In genomic region chr17:19369846-19370492, GRCh38 we compare ENCODE assay signal across 8 cellular contexts. TPM values are rescaled to one million over a fixed set of nuclear protein-coding genes. Genes with fewer than 3 reads are reported as not detected.
DNase-seq lines count a peak whose midpoint lies in the region; ATAC-seq and TF ChIP-seq lines count a peak whose summit lies in the region.
"Had no signal": no experiment of that assay in that cellular context is flagged by ENCODE, and none has a peak within 500 bp of the region (broad histone marks: within the 10 kb centered on the region; RNA-seq: fewer than 3 reads in every experiment).

No MANE protein-coding gene starts in this region.

- H3K4me1 Mint-ChIP-seq in activated CD4-positive, alpha-beta memory T cell treated with anti-CD3 and anti-CD28 coated beads, Interleukin-2, amount 10 ng/mL, durations not matched to agents 7 days and 5 days, result peaks cover 76% of the 10 kb centered on the region

- ATAC-seq in GM19438 (IDR thresholded peaks at IDR 0.05; ENCODE audit: low read depth, unreplicated experiment) (peak; percentile 7), GM18861 (IDR thresholded peaks at IDR 0.05; ENCODE audit: unreplicated experiment) (no peak)

- H3K9me3 ChIP-seq in HAP-1, result no peaks in the 10 kb centered on the region
- H3K9me3 ChIP-seq: thyroid gland had no signal

- no peaks in the 10 kb centered on the region for H3K4me1 ChIP-seq in HAP-1

- POLR2A ChIA-PET in activated CD4-positive, alpha-beta memory T cell treated with anti-CD3 and anti-CD28 coated beads, Interleukin-2, amount 10 ng/mL, durations not matched to agents 7 days and 5 days (lab: Charles Lee), result interaction anchor here (2.9 kb wide), 1 partner anchor 9 kb away, joined by 50 read pairs; the partner anchor contains the start of gene MAPK7
- POLR2A ChIA-PET in HEK293T (lab: Yijun Ruan, JAX), result interaction anchor here (3.8 kb wide), 1 partner anchor 8 kb away, joined by 19 read pairs; the partner anchor contains the start of gene MAPK7

- CTCF ChIA-PET in activated CD4-positive, alpha-beta memory T cell treated with anti-CD3 and anti-CD28 coated beads, Interleukin-2, amount 10 ng/mL, durations not matched to agents 7 days and 5 days (lab: Charles Lee), result interaction anchor here (0.6 to 3.0 kb wide), 6 partner anchors 8 to 624 kb away, joined by 4 to 24 read pairs (median 4); partner anchors contain the start of gene MAPK7
- CTCF ChIA-PET in HEK293T (lab: Yijun Ruan, JAX), result no interaction called here

- H3K4me3 Mint-ChIP-seq in activated CD4-positive, alpha-beta memory T cell treated with anti-CD3 and anti-CD28 coated beads, Interleukin-2, amount 10 ng/mL, durations not matched to agents 7 days and 5 days, result peak overlapping the region; percentile 74

- H3K36me3 Mint-ChIP-seq in activated CD4-positive, alpha-beta memory T cell treated with anti-CD3 and anti-CD28 coated beads, Interleukin-2, amount 10 ng/mL, durations not matched to agents 7 days and 5 days (ENCODE audit: low read depth), result peaks cover 3% of the 10 kb centered on the region

- H3K27me3 ChIP-seq in HAP-1 (ENCODE audit: low read depth), result no peaks in the 10 kb centered on the region
- H3K27me3 ChIP-seq: thyroid gland had no signal

- H3K36me3 ChIP-seq in HAP-1 (replicated peaks), result no peaks in the 10 kb centered on the region
- H3K36me3 ChIP-seq: thyroid gland had no signal

- H3K27me3 Mint-ChIP-seq in activated CD4-positive, alpha-beta memory T cell treated with anti-CD3 and anti-CD28 coated beads, Interleukin-2, amount 10 ng/mL, durations not matched to agents 7 days and 5 days, result no peaks in the 10 kb centered on the region

- peak overlapping the region; percentile 96 for H3K27ac Mint-ChIP-seq in activated CD4-positive, alpha-beta memory T cell treated with anti-CD3 and anti-CD28 coated beads, Interleukin-2, amount 10 ng/mL, durations not matched to agents 7 days and 5 days

- no peaks in the 10 kb centered on the region for H3K9me3 Mint-ChIP-seq in activated CD4-positive, alpha-beta memory T cell treated with anti-CD3 and anti-CD28 coated beads, Interleukin-2, amount 10 ng/mL, durations not matched to agents 7 days and 5 days

- DNase-seq in activated CD4-positive, alpha-beta memory T cell treated with anti-CD3 and anti-CD28 coated beads, Interleukin-2, amount 10 ng/mL, durations not matched to agents 7 days and 5 days, result peak; percentile 73
- DNase-seq in lung microvascular endothelial cell (ENCODE audit: low read depth in 2 of 2) (peak; percentile 48 to 64), HEK293T (ENCODE audit: extremely low spot score) (no peak), HAP-1 (ENCODE audit: low spot score in 2 of 2) (no peak)
- DNase-seq: activated CD4-positive, alpha-beta T cell treated with anti-CD3 and anti-CD28 coated beads, Interleukin-2, amount 50 U/mL, for 4 hours had no signal

- no peak overlapping the region for H3K4me3 ChIP-seq in HAP-1
- H3K4me3 ChIP-seq: thyroid gland had no signal

- in situ Hi-C loops in HAP-1 (cut with MboI; ENCODE audit: low sequenced_read_pairs), result no loop called here

TF ChIP-seq in HEK293T, 16 proteins besides CTCF, POLR2A, EP300 and RAD21:
- TF ChIP-seq ARNT (IDR thresholded peaks at IDR 0.05) (no peak), ELF4 (IDR thresholded peaks at IDR 0.05) (no peak), PKNOX1 (IDR thresholded peaks at IDR 0.05) (no peak), CTBP1 (IDR thresholded peaks at IDR 0.05; ENCODE audit: borderline replicate concordance) (no peak), L3MBTL2 (conservative IDR thresholded peaks at IDR 0.05) (no peak), BHLHE40 (IDR thresholded peaks at IDR 0.05; ENCODE audit: borderline replicate concordance) (no peak), ZNF384 (IDR thresholded peaks at IDR 0.05) (no peak), SP1 (IDR thresholded peaks at IDR 0.05) (no peak), FOXK2 (IDR thresholded peaks at IDR 0.05) (no peak), FOXM1 (IDR thresholded peaks at IDR 0.05; ENCODE audit: borderline replicate concordance) (no peak), NFRKB (IDR thresholded peaks at IDR 0.05) (no peak), HDGF (IDR thresholded peaks at IDR 0.05; ENCODE audit: borderline replicate concordance) (no peak), TARDBP (IDR thresholded peaks at IDR 0.05) (no peak), LEF1 (IDR thresholded peaks at IDR 0.05; ENCODE audit: borderline replicate concordance) (no peak), SUZ12 (IDR thresholded peaks at IDR 0.05) (no peak)

RNA-seq across cellular contexts. Expression of gene B9D1, which starts 7.4 kb away (rescaled TPM):
- 1 to 10 TPM; 2.7 to 3.1 TPM for total RNA-seq in activated CD4-positive, alpha-beta memory T cell treated with anti-CD3 and anti-CD28 coated beads, Interleukin-2, amount 10 ng/mL, durations not matched to agents 7 days and 5 days
- 8.9 and 15.5 TPM in 2 replicates for total RNA-seq in lung microvascular endothelial cell

RNA-seq across cellular contexts. Expression of gene MAPK7, which starts 8.3 kb away (rescaled TPM):
- total RNA-seq in activated CD4-positive, alpha-beta memory T cell treated with anti-CD3 and anti-CD28 coated beads, Interleukin-2, amount 10 ng/mL, durations not matched to agents 7 days and 5 days, result 10 to 100 TPM; 40.6 to 41.4 TPM
- 7.8 and 11.5 TPM in 2 replicates for total RNA-seq in lung microvascular endothelial cell

RNA-seq across cellular contexts. Expression of gene MFAP4, which starts 17.0 kb away (rescaled TPM):
- not detected for total RNA-seq in activated CD4-positive, alpha-beta memory T cell treated with anti-CD3 and anti-CD28 coated beads, Interleukin-2, amount 10 ng/mL, durations not matched to agents 7 days and 5 days
- total RNA-seq in lung microvascular endothelial cell, result under 0.01 TPM in 1 of 2 replicates, not detected in the other

RNA-seq across cellular contexts. Expression of gene RNF112, which starts 41.1 kb away (rescaled TPM):
- under 1 TPM; 0.58 to 0.60 TPM for total RNA-seq in activated CD4-positive, alpha-beta memory T cell treated with anti-CD3 and anti-CD28 coated beads, Interleukin-2, amount 10 ng/mL, durations not matched to agents 7 days and 5 days
- total RNA-seq in lung microvascular endothelial cell, result 0.20 and 0.22 TPM in 2 replicates

Comparison
In these comparisons a context has a peak if more than half of its experiments do, and no peak if none do; other contexts are left out.
1. DNase-seq: peak in activated CD4-positive, alpha-beta memory T cell treated with anti-CD3 and anti-CD28 coated beads, Interleukin-2, amount 10 ng/mL, durations not matched to agents 7 days and 5 days (single experiment) and lung microvascular endothelial cell (2 of 2); none in HEK293T (single experiment) and HAP-1 (0 of 2).